8 cellular contexts compared by ENCODE assay signal in the genomic region with DNA sequence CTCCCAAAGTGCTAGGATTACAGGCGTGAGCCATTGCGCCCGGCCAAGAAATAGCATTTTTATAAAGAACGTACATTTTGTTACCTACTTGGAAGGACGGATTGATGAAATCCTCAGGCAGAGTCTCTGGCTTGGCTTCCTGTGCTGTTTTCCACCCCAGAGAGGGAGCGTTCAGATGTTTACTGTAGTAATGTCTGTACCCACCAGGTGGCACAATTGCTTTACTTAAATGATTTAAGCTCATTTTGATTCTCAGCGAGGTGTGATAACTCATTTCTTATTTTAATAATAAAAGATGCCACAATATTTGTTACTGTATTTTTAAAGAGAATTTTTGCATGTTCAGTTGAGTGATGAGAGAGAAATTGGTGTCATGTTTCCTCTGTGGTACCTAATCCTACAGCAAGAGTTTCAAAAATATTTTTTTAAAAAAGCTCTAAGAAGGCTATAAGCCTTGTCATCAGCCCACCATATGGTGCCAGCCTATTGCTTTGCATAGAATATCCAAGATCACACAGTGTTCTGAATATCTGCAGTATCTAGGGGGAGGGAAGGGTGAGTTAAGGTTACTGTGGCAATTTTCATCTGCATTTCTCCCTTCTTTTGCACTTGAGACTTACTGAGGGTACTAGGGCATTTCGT.
DNase-seq lines count a peak whose midpoint lies in the region; ATAC-seq and TF ChIP-seq lines count a peak whose summit lies in the region.

No MANE protein-coding gene starts in this region.

- H3K4me1 Mint-ChIP-seq in glutamatergic neuron (ENCODE audit: low read depth, unreplicated experiment) (peaks cover 23% of the 10 kb centered on the region), progenitor cell of endocrine pancreas (ENCODE audit: low read depth) (peaks cover 51% of the 10 kb centered on the region)

- peak; percentile 82 for TF ChIP-seq CTCF in glutamatergic neuron (IDR thresholded peaks at IDR 0.05; ENCODE audit: partially characterized antibody, unreplicated experiment)
- TF ChIP-seq CTCF in progenitor cell of endocrine pancreas (IDR thresholded peaks at IDR 0.05; ENCODE audit: unreplicated experiment) = peak; percentile 78

- H3K9me3 Mint-ChIP-seq in glutamatergic neuron (ENCODE audit: unreplicated experiment) = no peaks in the 10 kb centered on the region
- H3K9me3 Mint-ChIP-seq in progenitor cell of endocrine pancreas (ENCODE audit: low read depth) = no peaks in the 10 kb centered on the region

- H3K27me3 Mint-ChIP-seq in glutamatergic neuron (ENCODE audit: unreplicated experiment) (no peaks in the 10 kb centered on the region), progenitor cell of endocrine pancreas (no peaks in the 10 kb centered on the region)

- ATAC-seq in HG03571 (IDR thresholded peaks at IDR 0.05; ENCODE audit: unreplicated experiment) (no peak), HG02870 (IDR thresholded peaks at IDR 0.05; ENCODE audit: unreplicated experiment) (no peak)

- H3K27ac Mint-ChIP-seq in glutamatergic neuron (ENCODE audit: unreplicated experiment) (peak overlapping the region; percentile 11), progenitor cell of endocrine pancreas (peak overlapping the region; percentile 74)

- H3K36me3 Mint-ChIP-seq in glutamatergic neuron (ENCODE audit: unreplicated experiment) (no peaks in the 10 kb centered on the region), progenitor cell of endocrine pancreas (ENCODE audit: insufficient read depth) (no peaks in the 10 kb centered on the region)

- H3K4me3 Mint-ChIP-seq in glutamatergic neuron (ENCODE audit: unreplicated experiment) = no peak overlapping the region
- H3K4me3 Mint-ChIP-seq in progenitor cell of endocrine pancreas (ENCODE audit: low read depth) = no peak overlapping the region

- DNase-seq in EL = peak; percentile 73
- DNase-seq in LoVo (ENCODE audit: low spot score) = peak; percentile 67
- peak; percentile 67 for DNase-seq in RPMI8226
- DNase-seq in activated naive CD4-positive, alpha-beta T cell treated with anti-CD3 and anti-CD28 coated beads, Interleukin-2, amount 50 U/mL, for 16 hours = peak; percentile 48
- peak; percentile 45 for DNase-seq in glutamatergic neuron
- DNase-seq in progenitor cell of endocrine pancreas (ENCODE audit: low spot score, unreplicated experiment) = peak; percentile 49
